Comparison of ENCODE assay signal across 28 cellular contexts in genomic region chr21:19076031-19076430, GRCh38.
"Had no signal": no experiment of that assay in that cellular context is flagged by ENCODE, and none has a peak within 500 bp of the region (broad histone marks: within the 10 kb centered on the region; RNA-seq: fewer than 3 reads in every experiment).

No MANE protein-coding gene starts in this region.

- FAIRE-seq: colon, keratinocyte, pancreas, small intestine had no signal

- H3K27ac ChIP-seq: esophagus squamous epithelium, heart right ventricle, neutrophil, pancreas, right lobe of liver had no signal

- H3K9me3 ChIP-seq: neutrophil, pancreas, right lobe of liver had no signal

- H3K36me3 Mint-ChIP-seq: memory B cell; mesothelial cell of epicardium; naive B cell; stimulated activated naive B cell treated with anti-CD40 and anti-IgM and Interleukin-4, amounts not matched to agents 10 μg/mL and 1 μg/mL and 100 μg/mL, for 72 hours had no signal

- H3K27me3 Mint-ChIP-seq: dendritic cell treated with granulocyte-macrophage colony-stimulating factor and Interleukin-4, amounts not matched to agents 40 ng/mL and 50 ng/mL, for 4 days; memory B cell; naive B cell; natural killer cell treated with Interleukin-12 subunit alpha and Interleukin-12 subunit beta and Interleukin-15 and Interleukin-18, amount 100 ng/mL, for 72 hours; stimulated activated naive B cell treated with anti-CD40 and anti-IgM and Interleukin-4, amounts not matched to agents 10 μg/mL and 1 μg/mL and 100 μg/mL, for 72 hours; stimulated activated naive CD8-positive, alpha-beta T cell treated with anti-CD3 and anti-CD28 coated beads, Interleukin-15, Interleukin-2, amounts not matched to agents 100 ng/mL and 50 ng/mL, for 24 hours had no signal

- H3K27me3 ChIP-seq: esophagus squamous epithelium, heart right ventricle, neutrophil, pancreas, right lobe of liver had no signal

- H3K4me1 Mint-ChIP-seq: memory B cell; mesothelial cell of epicardium; naive B cell; neural crest cell; stimulated activated naive B cell treated with anti-CD40 and anti-IgM and Interleukin-4, amounts not matched to agents 10 μg/mL and 1 μg/mL and 100 μg/mL, for 72 hours had no signal

- H3K4me3 Mint-ChIP-seq: dendritic cell treated with granulocyte-macrophage colony-stimulating factor and Interleukin-4, amounts not matched to agents 40 ng/mL and 50 ng/mL, for 4 days; memory B cell; mesothelial cell of epicardium; naive B cell; natural killer cell treated with Interleukin-12 subunit alpha and Interleukin-12 subunit beta and Interleukin-15 and Interleukin-18, amount 100 ng/mL, for 72 hours; neural crest cell; stimulated activated naive B cell treated with anti-CD40 and anti-IgM and Interleukin-4, amounts not matched to agents 10 μg/mL and 1 μg/mL and 100 μg/mL, for 72 hours; stimulated activated naive CD8-positive, alpha-beta T cell treated with anti-CD3 and anti-CD28 coated beads, Interleukin-15, Interleukin-2, amounts not matched to agents 100 ng/mL and 50 ng/mL, for 24 hours had no signal

- H3K27ac Mint-ChIP-seq: dendritic cell treated with granulocyte-macrophage colony-stimulating factor and Interleukin-4, amounts not matched to agents 40 ng/mL and 50 ng/mL, for 4 days; memory B cell; mesothelial cell of epicardium; natural killer cell treated with Interleukin-12 subunit alpha and Interleukin-12 subunit beta and Interleukin-15 and Interleukin-18, amount 100 ng/mL, for 72 hours; stimulated activated naive B cell treated with anti-CD40 and anti-IgM and Interleukin-4, amounts not matched to agents 10 μg/mL and 1 μg/mL and 100 μg/mL, for 72 hours; stimulated activated naive CD8-positive, alpha-beta T cell treated with anti-CD3 and anti-CD28 coated beads, Interleukin-15, Interleukin-2, amounts not matched to agents 100 ng/mL and 50 ng/mL, for 24 hours had no signal

- H3K4me3 ChIP-seq: esophagus squamous epithelium, heart right ventricle, lung, mucosa of descending colon, pancreas, right lobe of liver had no signal

- H3K4me1 ChIP-seq: esophagus squamous epithelium, heart right ventricle, pancreas, right lobe of liver had no signal

- H3K36me3 ChIP-seq: esophagus squamous epithelium, heart right ventricle, neutrophil, pancreas, right lobe of liver had no signal

- DNase-seq: effector CD8-positive, alpha-beta T cell; erythroblast; esophagus squamous epithelium; foreskin melanocyte; glutamatergic neuron; heart right ventricle; hippocampal formation; mucosa of descending colon; naive B cell; pancreas; retina; right lobe of liver; small intestine; stimulated activated CD4-positive, alpha-beta T cell treated with anti-CD3 and anti-CD28 coated beads, Interleukin-15, amount 100 ng/mL, for 24 hours; stimulated activated CD4-positive, alpha-beta T cell treated with anti-CD3 and anti-CD28 coated beads, Interleukin-2, amount 100 ng/mL, for 48 hours; stimulated activated naive B cell treated with anti-CD40 and anti-IgM and Interleukin-4, amounts not matched to agents 10 μg/mL and 1 μg/mL and 100 μg/mL, for 72 hours; trophoblast cell had no signal

- ATAC-seq: heart right ventricle; left lobe of liver; mucosa of descending colon; natural killer cell treated with Interleukin-12 subunit alpha and Interleukin-12 subunit beta and Interleukin-15 and Interleukin-18, amount 100 ng/mL, for 72 hours; pancreas; right lobe of liver; stimulated activated naive B cell treated with anti-CD40 and anti-IgM and Interleukin-4, amounts not matched to agents 10 μg/mL and 1 μg/mL and 100 μg/mL, for 72 hours had no signal
